Comparison of ENCODE assay signal across 23 cellular contexts in genomic region chr1:209880051-209880450, GRCh38. TPM values are rescaled to one million over a fixed set of nuclear protein-coding genes. Genes with fewer than 3 reads are reported as not detected.
DNase-seq lines count a peak whose midpoint lies in the region; ATAC-seq and TF ChIP-seq lines count a peak whose summit lies in the region.
"Had no signal": no experiment of that assay in that cellular context is flagged by ENCODE, and none has a peak within 500 bp of the region (broad histone marks: within the 10 kb centered on the region; RNA-seq: fewer than 3 reads in every experiment).

No MANE protein-coding gene starts in this region.

- no TSS peak for BruUV-seq in PC-3 (replicated peaks; lab: Mats Ljungman, UMichigan)

- intact Hi-C loops in PC-3 (cut with micrococcal nuclease) = no loop called here

- no peaks in the 10 kb centered on the region for H3K79me2 ChIP-seq in PC-3 (ENCODE audit: low read length)

- POLR2A ChIA-PET in PC-3 (lab: Charles Lee; ENCODE audit: unreplicated experiment) = no interaction called here

- ATAC-seq in PC-3 (no peak), GM18505 (IDR thresholded peaks at IDR 0.05; ENCODE audit: unreplicated experiment) (no peak), GM21447 (IDR thresholded peaks at IDR 0.05; ENCODE audit: unreplicated experiment) (no peak)
- ATAC-seq: K562, WTC11 had no signal

- H3K27ac ChIP-seq in PC-3 (ENCODE audit: low read length) = peak overlapping the region; percentile 58
- peak overlapping the region; percentile 29 for H3K27ac ChIP-seq in epithelial cell of prostate
- H3K27ac ChIP-seq in substantia nigra (ENCODE audit: low read depth, low read length, poor library complexity, severe bottlenecking) = peak overlapping the region; percentile 85
- H3K27ac ChIP-seq: BLaER1 treated with 17β-estradiol and CSF1 and Interleukin-3, amounts not matched to agents 10 nM and 100 nM; RWPE1; spleen; tibial nerve had no signal

- no peaks in the 10 kb centered on the region for H4K20me1 ChIP-seq in PC-3 (ENCODE audit: low read length)
- H4K20me1 ChIP-seq: BLaER1 treated with 17β-estradiol and CSF1 and Interleukin-3, amounts not matched to agents 10 nM and 100 nM had no signal

- no peaks in the 10 kb centered on the region for H3K9me2 ChIP-seq in PC-3 (replicated peaks; ENCODE audit: low read length)

- no peaks in the 10 kb centered on the region for H3K27me3 ChIP-seq in PC-3 (ENCODE audit: low read length)
- H3K27me3 ChIP-seq: BLaER1 treated with 17β-estradiol and CSF1 and Interleukin-3, amounts not matched to agents 10 nM and 100 nM; tibial nerve had no signal

- DNase-seq in NCI-H1694 treated with DMSO at 0.1 percent for 48 hours (lab: John Stamatoyannopoulos, UW) = peak; percentile 47
- no peak for DNase-seq in NCI-H1694 (lab: John Stamatoyannopoulos, UW)
- no peak for DNase-seq in PC-3
- DNase-seq in epithelial cell of prostate (ENCODE audit: low read depth, low spot score) = no peak
- DNase-seq in substantia nigra (lab: John Stamatoyannopoulos, UW) = no peak
- no peak for DNase-seq in kidney tubule cell (ENCODE audit: low spot score)
- DNase-seq: activated CD8-positive, alpha-beta memory T cell treated with anti-CD3 and anti-CD28 coated beads, Interleukin-2, amount 50 U/mL, for 48 hours; activated naive CD8-positive, alpha-beta T cell treated with anti-CD3 and anti-CD28 coated beads for 36 hours; effector memory CD4-positive, alpha-beta T cell; kidney; NCI-H2081 treated with DMSO at 0.1 percent for 48 hours; NCI-H524 treated with DMSO at 0.1 percent for 48 hours; spleen; stimulated activated CD4-positive, alpha-beta T cell treated with anti-CD3 and anti-CD28 coated beads, Interleukin-4, amount 100 ng/mL, for 24 hours; stimulated activated naive CD4-positive, alpha-beta T cell treated with Interleukin-2 at 50 U/mL for 16 hours had no signal

- H3K36me3 ChIP-seq in PC-3 (ENCODE audit: low read depth, low read length) = no peaks in the 10 kb centered on the region
- H3K36me3 ChIP-seq: BLaER1 treated with 17β-estradiol and CSF1 and Interleukin-3, amounts not matched to agents 10 nM and 100 nM; spleen; tibial nerve had no signal

- peak overlapping the region; percentile 1; the same call in 1 of the 2 replicates for H2AFZ ChIP-seq in PC-3 (ENCODE audit: low read length)

- CTCF ChIA-PET in PC-3 (lab: Charles Lee) = interaction anchor here (0.6 to 1.7 kb wide), 6 partner anchors 16 to 1241 kb away, joined by 3 to 8 read pairs (median 3); no protein-coding TSS in a partner anchor

- no peak for TF ChIP-seq POLR2A in GM18505 (IDR thresholded peaks at IDR 0.05; ENCODE audit: borderline replicate concordance, extremely low read depth, insufficient read depth, insufficient read length)

- TF ChIP-seq CTCF in PC-3 (conservative IDR thresholded peaks at IDR 0.05; ENCODE audit: low read depth, low read length) = no peak

- no peaks in the 10 kb centered on the region for H3F3A ChIP-seq in PC-3 (ENCODE audit: low read length, unreplicated experiment)

- no peaks in the 10 kb centered on the region for H3K9me3 ChIP-seq in PC-3 (ENCODE audit: low read length)
- H3K9me3 ChIP-seq: BLaER1 treated with 17β-estradiol and CSF1 and Interleukin-3, amounts not matched to agents 10 nM and 100 nM; spleen; tibial nerve had no signal

- peak overlapping the region; percentile 10; the same call in 1 of the 2 replicates for H3K9ac ChIP-seq in PC-3 (ENCODE audit: low read length)
- H3K9ac ChIP-seq: BLaER1 treated with 17β-estradiol and CSF1 and Interleukin-3, amounts not matched to agents 10 nM and 100 nM had no signal

- H3K4me1 ChIP-seq in PC-3 (ENCODE audit: insufficient read depth, low read length) = peaks cover 44% of the 10 kb centered on the region
- H3K4me1 ChIP-seq: spleen had no signal

- H3K4me2 ChIP-seq in PC-3 (ENCODE audit: low read length) = peak overlapping the region; percentile 61
- H3K4me2 ChIP-seq: BLaER1 treated with 17β-estradiol and CSF1 and Interleukin-3, amounts not matched to agents 10 nM and 100 nM had no signal

- peak overlapping the region; percentile 36; the same call in 1 of the 2 replicates for H3K4me3 ChIP-seq in PC-3 (ENCODE audit: low read length)
- H3K4me3 ChIP-seq: BLaER1 treated with 17β-estradiol and CSF1 and Interleukin-3, amounts not matched to agents 10 nM and 100 nM; K562; spleen; tibial nerve had no signal

RNA-seq across cellular contexts. Expression of gene UTP25, which starts 52.3 kb away (rescaled TPM):
- total RNA-seq in PC-3 (2014; rRNA removed) = 14.3 and 15.3 TPM in 2 replicates

RNA-seq across cellular contexts. Expression of gene SYT14, which starts 58.0 kb away (rescaled TPM):
- total RNA-seq in PC-3 (2014; rRNA removed) = 3.5 and 5.2 TPM in 2 replicates
- total RNA-seq: activated naive CD8-positive, alpha-beta T cell treated with anti-CD3 and anti-CD28 coated beads for 36 hours; K562; lung microvascular endothelial cell; spleen had no signal

Comparison
In these comparisons a context has a peak if more than half of its experiments do, and no peak if none do; other contexts are left out.
1. H3K27ac ChIP-seq: peak in every context shown above with its lines; median percentile 85 in substantia nigra; 58 in PC-3; 29 in epithelial cell of prostate.